Comparison of ENCODE assay signal across 8 cellular contexts in genomic region chr9:706073-706472, GRCh38.
DNase-seq lines count a peak whose midpoint lies in the region; ATAC-seq and TF ChIP-seq lines count a peak whose summit lies in the region.

No MANE protein-coding gene starts in this region.

- ATAC-seq in heart right ventricle, result no peak
- ATAC-seq in Right ventricle myocardium inferior, result no peak
- no peak for ATAC-seq in upper lobe of right lung

- H3K36me3 ChIP-seq in heart right ventricle, result peaks cover 0 to 20% (median 5%) of the 10 kb centered on the region in 9 donors
- peaks cover 2 to 6% of the 10 kb centered on the region in 2 donors for H3K36me3 ChIP-seq in muscle layer of duodenum (ENCODE audit: control insufficient read depth in 1 of 2, insufficient read depth in 2 of 2, low read length in 2 of 2)
- H3K36me3 ChIP-seq in upper lobe of right lung, result peaks cover 4% of the 10 kb centered on the region
- no peaks in the 10 kb centered on the region for H3K36me3 ChIP-seq in mesendoderm (ENCODE audit: control insufficient read depth, insufficient read depth, low read length)

- H3K79me2 ChIP-seq in mesendoderm (ENCODE audit: control insufficient read depth, insufficient read depth, low read length), result no peaks in the 10 kb centered on the region

- TF ChIP-seq CTCF in heart right ventricle (IDR thresholded peaks at IDR 0.05) (no peak), upper lobe of right lung (IDR thresholded peaks at IDR 0.05) (no peak), lower leg skin (IDR thresholded peaks at IDR 0.05) (no peak)

- DNase-seq in heart right ventricle, result no peak
- DNase-seq in Right ventricle myocardium inferior (ENCODE audit: missing footprints), result no peak
- DNase-seq in caudate nucleus (lab: John Stamatoyannopoulos, UW), result no peak
- DNase-seq in upper lobe of right lung, result no peak
- DNase-seq in retina, result no peak
- no peak for DNase-seq in lower leg skin (ENCODE audit: low spot score in 2 of 2)
- DNase-seq in mesendoderm, result no peak

- no peak overlapping the region for H2BK15ac ChIP-seq in mesendoderm (replicated peaks; ENCODE audit: low read depth)

- H3K79me1 ChIP-seq in mesendoderm (ENCODE audit: low read length), result no peaks in the 10 kb centered on the region

- no peak overlapping the region for H4K5ac ChIP-seq in mesendoderm (ENCODE audit: low read length)

- H3K4me3 ChIP-seq in heart right ventricle (peak overlapping the region in 6 of 10 donors; percentile 32 to 64 (median 61)), muscle layer of duodenum (ENCODE audit: low read depth in 1 of 2, low read length in 2 of 2) (peak overlapping the region; percentile 57 to 80), upper lobe of right lung (peak overlapping the region; percentile 54), lower leg skin (ENCODE audit: low read depth, poor library complexity, severe bottlenecking) (no peak overlapping the region), mesendoderm (ENCODE audit: low read length) (no peak overlapping the region)

- H3K56ac ChIP-seq in mesendoderm (ENCODE audit: low read length), result no peak overlapping the region

- no peak overlapping the region for H3K23ac ChIP-seq in mesendoderm (ENCODE audit: low read length)

- H3K27me3 ChIP-seq in heart right ventricle, result no peaks in the 10 kb centered on the region
- no peaks in the 10 kb centered on the region for H3K27me3 ChIP-seq in muscle layer of duodenum (ENCODE audit: low read depth, low read length)
- no peaks in the 10 kb centered on the region for H3K27me3 ChIP-seq in upper lobe of right lung
- H3K27me3 ChIP-seq in mesendoderm (ENCODE audit: insufficient read depth, low read length, poor library complexity), result no peaks in the 10 kb centered on the region

- intact Hi-C loops in heart right ventricle (cut with DNase I) (loop anchor here in 2 of 10 donors (10.0 kb wide), 2 partner anchors 51 to 91 kb away; no protein-coding TSS in a partner anchor), Right ventricle myocardium inferior (cut with DNase I) (no loop called here), upper lobe of right lung (cut with DNase I) (no loop called here), lower leg skin (cut with DNase I; ENCODE audit: low total_unique reads) (no loop called here)

- no peak overlapping the region for H2BK5ac ChIP-seq in mesendoderm (ENCODE audit: low read length)

- TF ChIP-seq POLR2A in lower leg skin (IDR thresholded peaks at IDR 0.05), result no peak

- H3K9me3 ChIP-seq in heart right ventricle (no peaks in the 10 kb centered on the region), muscle layer of duodenum (ENCODE audit: control insufficient read depth in 1 of 2, low read length in 2 of 2) (no peaks in the 10 kb centered on the region), upper lobe of right lung (no peaks in the 10 kb centered on the region)

- no peak overlapping the region for H3K4me2 ChIP-seq in mesendoderm (ENCODE audit: low read length)

- H2BK120ac ChIP-seq in mesendoderm (ENCODE audit: low read depth, low read length), result no peak overlapping the region

- no peak overlapping the region for H3K9ac ChIP-seq in mesendoderm (ENCODE audit: low read length)

- H4K8ac ChIP-seq in mesendoderm (ENCODE audit: low read depth, low read length), result no peak overlapping the region

- H3K27ac ChIP-seq in heart right ventricle, result peak overlapping the region in 8 of 10 donors; percentile 48 to 80 (median 72)
- peak overlapping the region; percentile 93 for H3K27ac ChIP-seq in caudate nucleus (ENCODE audit: low read depth, low read length)
- peak overlapping the region; percentile 85 for H3K27ac ChIP-seq in muscle layer of duodenum (ENCODE audit: low read length)
- H3K27ac ChIP-seq in upper lobe of right lung, result no peak overlapping the region
- no peak overlapping the region for H3K27ac ChIP-seq in mesendoderm (ENCODE audit: low read depth, low read length)

- H2AK5ac ChIP-seq in mesendoderm (ENCODE audit: low read length), result no peak overlapping the region

- H3K4ac ChIP-seq in mesendoderm (ENCODE audit: low read depth, low read length), result no peak overlapping the region

- 50 to 62% methylated on average over 2 of the region's 2 CpGs for WGBS in heart right ventricle, 2 donors
- 52 to 54% methylated on average over 2 of the region's 2 CpGs for WGBS in lower leg skin, 2 donors
- WGBS in mesendoderm (ENCODE audit: extremely low coverage, insufficient coverage, low lambda C conversion rate), result no CpG with 5 or more reads among the region's 2 CpGs

- H3K4me1 ChIP-seq in heart right ventricle (peaks cover 6 to 68% (median 35%) of the 10 kb centered on the region in 9 donors), muscle layer of duodenum (ENCODE audit: control insufficient read depth in 1 of 2, insufficient read depth in 2 of 2, low read length in 2 of 2) (peaks cover 3 to 13% of the 10 kb centered on the region in 2 donors), upper lobe of right lung (peaks cover 20% of the 10 kb centered on the region), mesendoderm (ENCODE audit: control insufficient read depth, low read depth, low read length) (peaks cover 10% of the 10 kb centered on the region)

- H3K18ac ChIP-seq in mesendoderm (ENCODE audit: low read length), result no peak overlapping the region

Comparison
In these comparisons a context has a peak if more than half of its experiments do, and no peak if none do; other contexts are left out.
1. H3K27ac ChIP-seq: peak in heart right ventricle (8 of 10), caudate nucleus (single experiment) and muscle layer of duodenum (single experiment); none in upper lobe of right lung (single experiment) and mesendoderm (single experiment).
2. H3K4me3 ChIP-seq: peak in heart right ventricle (6 of 10), muscle layer of duodenum (2 of 2) and upper lobe of right lung (single experiment); none in lower leg skin (single experiment) and mesendoderm (single experiment).